Comparison of ENCODE assay signal across 3 cellular contexts in genomic region chr7:69038915-69039314, GRCh38.
A peak's percentile ranks its signal among the peaks of the same experiment; 100 is the strongest.
TF ChIP-seq lines count a peak whose summit lies in the region.

No MANE protein-coding gene starts in this region.

TF ChIP-seq in A549, 52 proteins besides CTCF, POLR2A, EP300 and RAD21:
- TF ChIP-seq, protein P1, sequence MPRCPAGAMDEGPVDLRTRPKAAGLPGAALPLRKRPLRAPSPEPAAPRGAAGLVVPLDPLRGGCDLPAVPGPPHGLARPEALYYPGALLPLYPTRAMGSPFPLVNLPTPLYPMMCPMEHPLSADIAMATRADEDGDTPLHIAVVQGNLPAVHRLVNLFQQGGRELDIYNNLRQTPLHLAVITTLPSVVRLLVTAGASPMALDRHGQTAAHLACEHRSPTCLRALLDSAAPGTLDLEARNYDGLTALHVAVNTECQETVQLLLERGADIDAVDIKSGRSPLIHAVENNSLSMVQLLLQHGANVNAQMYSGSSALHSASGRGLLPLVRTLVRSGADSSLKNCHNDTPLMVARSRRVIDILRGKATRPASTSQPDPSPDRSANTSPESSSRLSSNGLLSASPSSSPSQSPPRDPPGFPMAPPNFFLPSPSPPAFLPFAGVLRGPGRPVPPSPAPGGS (IDR thresholded peaks at IDR 0.05) = no peak
- TF ChIP-seq MAFK (IDR thresholded peaks at IDR 0.05; ENCODE audit: partially characterized antibody) (peak; percentile 93), KDM5A (IDR thresholded peaks at IDR 0.05) (no peak)

TF ChIP-seq in IMR-90, 13 proteins besides CTCF, POLR2A, EP300 and RAD21:
- TF ChIP-seq MAFK (IDR thresholded peaks at IDR 0.05; ENCODE audit: low read depth, low read length) (peak; percentile 86), RCOR1 (IDR thresholded peaks at IDR 0.05; ENCODE audit: insufficient replicate concordance, low read length) (no peak), SMC3 (IDR thresholded peaks at IDR 0.05; ENCODE audit: low read depth, low read length) (no peak)

TF ChIP-seq in H1, 55 proteins besides CTCF, POLR2A, EP300 and RAD21:
- TF ChIP-seq MAFK (IDR thresholded peaks at IDR 0.05; ENCODE audit: low read depth, low read length) (peak; percentile 49; the same call in 1 of the 2 replicates), E2F6 (IDR thresholded peaks at IDR 0.05) (no peak)
TF ChIP-seq in H1: peak in this region for 1.
